Comparison of ENCODE assay signal across 24 cellular contexts in genomic region chr1:41895552-41895951, GRCh38. TPM values are rescaled to one million over a fixed set of nuclear protein-coding genes. Genes with fewer than 3 reads are reported as not detected.
A peak's percentile ranks its signal among the peaks of the same experiment; 100 is the strongest.
DNase-seq lines count a peak whose midpoint lies in the region; ATAC-seq, FAIRE-seq and TF ChIP-seq lines count a peak whose summit lies in the region.
"Had no signal": no experiment of that assay in that cellular context is flagged by ENCODE, and none has a peak within 500 bp of the region (broad histone marks: within the 10 kb centered on the region; RNA-seq: fewer than 3 reads in every experiment).

No MANE protein-coding gene starts in this region.

- TF ChIP-seq RAD21 in K562 (CRISPR knock-in tag; conservative IDR thresholded peaks at IDR 0.05 in 1 of 2, IDR thresholded peaks at IDR 0.05 in 1 of 2) = no peak

- H3K4me3 Mint-ChIP-seq in natural killer cell treated with Interleukin-12 subunit alpha and Interleukin-12 subunit beta and Interleukin-15 and Interleukin-18, amount 100 ng/mL, for 72 hours = peak overlapping the region; percentile 54
- H3K4me3 Mint-ChIP-seq: activated naive CD4-positive, alpha-beta T cell treated with anti-CD3 and anti-CD28 coated beads for 36 hours; HFFc6; neural progenitor cell; T-helper 1 cell treated with Interleukin-12 subunit alpha and Interleukin-12 subunit beta and Interleukin-4 antibody, amounts not matched to agents 30 μg/mL and 1 μg/mL, for 36 hours had no signal

- no peaks in the 10 kb centered on the region for H3K36me3 Mint-ChIP-seq in natural killer cell treated with Interleukin-12 subunit alpha and Interleukin-12 subunit beta and Interleukin-15 and Interleukin-18, amount 100 ng/mL, for 72 hours
- H3K36me3 Mint-ChIP-seq: neural progenitor cell had no signal

- TF ChIP-seq EP300 in K562 (IDR thresholded peaks at IDR 0.05; ENCODE audit: low read length) = 0 out of 2 replicates have a peak, but pooled peaks have one; percentile 33

- peaks cover 77 to 85% of the 10 kb centered on the region in 2 donors for H3K4me1 Mint-ChIP-seq in natural killer cell treated with Interleukin-12 subunit alpha and Interleukin-12 subunit beta and Interleukin-15 and Interleukin-18, amount 100 ng/mL, for 72 hours (ENCODE audit: low read depth in 2 of 2)

- no peaks in the 10 kb centered on the region for H3K27me3 ChIP-seq in DND-41 (ENCODE audit: insufficient read depth, low read length, poor library complexity)
- no peaks in the 10 kb centered on the region for H3K27me3 ChIP-seq in PC-3 (ENCODE audit: low read length)
- H3K27me3 ChIP-seq in K562 (ENCODE audit: control insufficient read depth in 2 of 2, insufficient read depth in 2 of 2, low read length in 2 of 2) = no peaks in the 10 kb centered on the region; a peak in 1 of 5 replicates
- H3K27me3 ChIP-seq: esophagus muscularis mucosa, neural progenitor cell had no signal

- peak overlapping the region; percentile 85 to 87 for H3K27ac Mint-ChIP-seq in natural killer cell treated with Interleukin-12 subunit alpha and Interleukin-12 subunit beta and Interleukin-15 and Interleukin-18, amount 100 ng/mL, for 72 hours
- H3K27ac Mint-ChIP-seq: activated naive CD4-positive, alpha-beta T cell treated with anti-CD3 and anti-CD28 coated beads for 36 hours; HFFc6; neural progenitor cell had no signal

- H4K20me1 ChIP-seq in DND-41 (ENCODE audit: insufficient read depth, low read length) (peaks cover 7% of the 10 kb centered on the region), PC-3 (ENCODE audit: low read length) (no peaks in the 10 kb centered on the region), K562 (replicated peaks; ENCODE audit: control insufficient read depth, insufficient read depth, low read length) (no peaks in the 10 kb centered on the region)

- peaks cover 98% of the 10 kb centered on the region for H3K79me2 ChIP-seq in DND-41 (ENCODE audit: insufficient read depth, low read length)
- peaks cover 91% of the 10 kb centered on the region for H3K79me2 ChIP-seq in PC-3 (ENCODE audit: low read length)
- no peaks in the 10 kb centered on the region for H3K79me2 ChIP-seq in K562 (ENCODE audit: control insufficient read depth, insufficient read depth, low read length)

- H3K27ac ChIP-seq in DND-41 (ENCODE audit: low read length) (peak overlapping the region; percentile 93), PC-3 (ENCODE audit: low read length) (peak overlapping the region; percentile 71), K562 (ENCODE audit: extremely low read depth, low read depth, low read length) (no peak overlapping the region)
- H3K27ac ChIP-seq: esophagus muscularis mucosa, neural progenitor cell, VCaP had no signal

- H2AFZ ChIP-seq in DND-41 (ENCODE audit: low read depth, low read length) (no peak overlapping the region), PC-3 (ENCODE audit: low read length) (no peak overlapping the region), K562 (ENCODE audit: low read depth, low read length) (peak overlapping the region; percentile 75)
- H2AFZ ChIP-seq: neural progenitor cell had no signal

- TF ChIP-seq CTCF in DND-41 (IDR thresholded peaks at IDR 0.05; ENCODE audit: borderline replicate concordance, extremely low read depth, low read length, poor library complexity, severe bottlenecking) (no peak), PC-3 (conservative IDR thresholded peaks at IDR 0.05; ENCODE audit: low read depth, low read length) (no peak), K562 (IDR thresholded peaks at IDR 0.05 in 2 of 3, conservative IDR thresholded peaks at IDR 0.05 in 1 of 3; ENCODE audit: insufficient read depth in 2 of 3, low read depth in 1 of 3, low read length in 3 of 3) (no peak)

- H3K4me3 ChIP-seq in DND-41 (ENCODE audit: low read depth in 1 of 2, low read length in 2 of 2) = 0 out of 4 replicates have a peak overlapping the region, but pooled peaks of 1 of the 2 experiments have one; percentile 41
- H3K4me3 ChIP-seq in PC-3 (ENCODE audit: low read length) = no peak overlapping the region
- no peak overlapping the region for H3K4me3 ChIP-seq in K562
- H3K4me3 ChIP-seq: esophagus muscularis mucosa, neural progenitor cell had no signal

- peak; percentile 23 for DNase-seq in DND-41
- DNase-seq in PC-3 = peak; percentile 63
- DNase-seq in K562 (ENCODE audit: extremely low read depth in 1 of 4, low spot score in 3 of 4) = peak; percentile 29 to 52 (median 46)
- no peak for DNase-seq in natural killer cell treated with Interleukin-12 subunit alpha and Interleukin-12 subunit beta and Interleukin-15 and Interleukin-18, amount 100 ng/mL, for 72 hours (ENCODE audit: low spot score)
- DNase-seq in NCI-H1436 treated with DMSO at 0.1 percent for 48 hours (lab: John Stamatoyannopoulos, UW) = no peak
- DNase-seq in posterior cingulate gyrus = no peak
- DNase-seq: activated naive CD4-positive, alpha-beta T cell treated with anti-CD3 and anti-CD28 coated beads for 36 hours; activated T-cell treated with anti-CD3 and anti-CD28 coated beads, Interleukin-2, amount 50 U/mL, for 1 hour; AML-193; anterior cingulate cortex; Calu3; effector CD4-positive, alpha-beta T cell; HFFc6; NCI-H1417; NCI-H774; SIG-M5; stimulated activated naive CD4-positive, alpha-beta T cell treated with Interleukin-2 at 50 U/mL for 16 hours had no signal

- H3K4me2 ChIP-seq in DND-41 (ENCODE audit: insufficient read depth, low read length) (peak overlapping the region; percentile 57), PC-3 (ENCODE audit: low read length) (peak overlapping the region; percentile 45), K562 (ENCODE audit: insufficient read depth, low read length) (no peak overlapping the region)
- H3K4me2 ChIP-seq: neural progenitor cell had no signal

- in situ Hi-C loops in K562 (cut with MboI) = no loop called here

- BruUV-seq in PC-3 (replicated peaks; lab: Mats Ljungman, UMichigan) (no TSS peak), K562 (replicated peaks; lab: Mats Ljungman, UMichigan) (no TSS peak)

- H3K9me3 ChIP-seq in DND-41 (ENCODE audit: insufficient read depth, low read length, severe bottlenecking) (no peaks in the 10 kb centered on the region), PC-3 (ENCODE audit: low read length) (no peaks in the 10 kb centered on the region), K562 (replicated peaks; ENCODE audit: control insufficient read depth, insufficient read depth, low read depth, low read length) (no peaks in the 10 kb centered on the region)
- H3K9me3 ChIP-seq: esophagus muscularis mucosa had no signal

- H3K9me1 ChIP-seq in K562 (ENCODE audit: control insufficient read depth, insufficient read depth, low read length) = no peaks in the 10 kb centered on the region

- no peaks in the 10 kb centered on the region for H3K9me2 ChIP-seq in PC-3 (replicated peaks; ENCODE audit: low read length)

- intact Hi-C loops in PC-3 (cut with micrococcal nuclease) = no loop called here
- intact Hi-C loops in K562 (cut with micrococcal nuclease) = no loop called here
- intact Hi-C loops in posterior cingulate gyrus (cut with DNase I) = no loop called here

- no peaks in the 10 kb centered on the region for H3F3A ChIP-seq in PC-3 (ENCODE audit: low read length, unreplicated experiment)

- CTCF ChIA-PET in PC-3 (lab: Charles Lee) = no interaction called here
- CTCF ChIA-PET in K562 (lab: Yijun Ruan, JAX; ENCODE audit: low intra/inter-chr PET ratio) = no interaction called here

- no peak for FAIRE-seq in K562 (lab: Jason Lieb, UNC)

- 12% methylated on average over 4 of the region's 4 CpGs for WGBS in K562 (ENCODE audit: insufficient coverage, low coverage, missing lambda C conversion rate)

- H3K36me3 ChIP-seq in DND-41 (ENCODE audit: insufficient read depth, low read length) = peaks cover 15% of the 10 kb centered on the region
- H3K36me3 ChIP-seq in PC-3 (ENCODE audit: low read depth, low read length) = no peaks in the 10 kb centered on the region
- H3K36me3 ChIP-seq in K562 (ENCODE audit: control insufficient read depth, insufficient read depth, low read length) = no peaks in the 10 kb centered on the region
- H3K36me3 ChIP-seq: esophagus muscularis mucosa, neural progenitor cell had no signal

- ATAC-seq in DND-41 (ENCODE audit: insufficient read depth, low read depth) = no peak
- ATAC-seq in PC-3 = peak; percentile 80
- peak; percentile 39; the same call in 2 of the 3 replicates for ATAC-seq in K562
- ATAC-seq in natural killer cell treated with Interleukin-12 subunit alpha and Interleukin-12 subunit beta and Interleukin-15 and Interleukin-18, amount 100 ng/mL, for 72 hours = no peak
- no peak for ATAC-seq in GM18505 (IDR thresholded peaks at IDR 0.05; ENCODE audit: unreplicated experiment)
- ATAC-seq: left lobe of liver had no signal

- TF ChIP-seq POLR2A in K562 (conservative IDR thresholded peaks at IDR 0.05) = no peak
- TF ChIP-seq POLR2A in GM18505 (IDR thresholded peaks at IDR 0.05; ENCODE audit: borderline replicate concordance, extremely low read depth, insufficient read depth, insufficient read length) = no peak

- peaks cover 99% of the 10 kb centered on the region for H3K4me1 ChIP-seq in DND-41 (ENCODE audit: insufficient read depth, low read length)
- peaks cover 44% of the 10 kb centered on the region for H3K4me1 ChIP-seq in PC-3 (ENCODE audit: insufficient read depth, low read length)
- H3K4me1 ChIP-seq in K562 (replicated peaks in 1 of 2; ENCODE audit: control insufficient read depth in 2 of 2, insufficient read depth in 2 of 2, low read length in 2 of 2) = peaks cover 8 to 32% of the 10 kb centered on the region in 2 experiments

- H3K27me3 Mint-ChIP-seq in natural killer cell treated with Interleukin-12 subunit alpha and Interleukin-12 subunit beta and Interleukin-15 and Interleukin-18, amount 100 ng/mL, for 72 hours = no peaks in the 10 kb centered on the region

- POLR2A ChIA-PET in PC-3 (lab: Charles Lee; ENCODE audit: unreplicated experiment) (interaction anchor here (0.7 kb wide), 1 partner anchor 127 kb away, joined by 19 read pairs; no protein-coding TSS in a partner anchor), K562 (lab: Yijun Ruan, JAX) (interaction anchor here (1.1 to 1.5 kb wide), 2 partner anchors 21 to 28 kb away, joined by 3 read pairs; no protein-coding TSS in a partner anchor)

- H3K9ac ChIP-seq in DND-41 (ENCODE audit: low read depth, low read length) (peak overlapping the region; percentile 50), PC-3 (ENCODE audit: low read length) (peak overlapping the region; percentile 37), K562 (ENCODE audit: insufficient read depth in 1 of 2, low read depth in 2 of 2, low read length in 2 of 2) (no peak overlapping the region)
- H3K9ac ChIP-seq: neural progenitor cell had no signal

- H3K9me3 Mint-ChIP-seq in natural killer cell treated with Interleukin-12 subunit alpha and Interleukin-12 subunit beta and Interleukin-15 and Interleukin-18, amount 100 ng/mL, for 72 hours = peaks cover 4% of the 10 kb centered on the region
- H3K9me3 Mint-ChIP-seq: activated naive CD4-positive, alpha-beta T cell treated with anti-CD3 and anti-CD28 coated beads for 36 hours; HFFc6; neural progenitor cell; T-helper 1 cell treated with Interleukin-12 subunit alpha and Interleukin-12 subunit beta and Interleukin-4 antibody, amounts not matched to agents 30 μg/mL and 1 μg/mL, for 36 hours had no signal

RNA-seq across cellular contexts. Expression of gene HIVEP3, which starts 23.2 kb away (rescaled TPM):
- total RNA-seq in PC-3 (2014; rRNA removed) = 8.4 and 9.8 TPM in 2 replicates
- 1.9 and 2.5 TPM in 2 replicates for total RNA-seq in K562 (2011; cell fraction: chromatin; rRNA removed; ENCODE audit: low replicate concordance)
- total RNA-seq in K562 (2011; cell fraction: nucleolus; rRNA removed) = 0.83 and 2.0 TPM in 2 replicates
- total RNA-seq in K562 (2011; cell fraction: nucleoplasm; rRNA removed) = 1.5 and 2.0 TPM in 2 replicates
- 0.09 and 0.16 TPM in 2 replicates for total RNA-seq in K562 (2014; rRNA removed)
- 0.26 and 0.33 TPM in 2 replicates for total RNA-seq in K562 (2014; rRNA removed; fragmentation: Illumina TruSeq; extraction: Trizol)
- 0.11 and 0.23 TPM in 2 replicates for total RNA-seq in K562 (2015; rRNA removed; fragmentation: Illumina TruSeq; extraction: Trizol)
- 0.58 and 0.63 TPM in 2 replicates for total RNA-seq in K562 (2021)
- polyA plus RNA-seq in K562 (2011; rRNA removed) = 0.23 and 0.35 TPM in 2 replicates
- polyA plus RNA-seq in K562 (2011; cell fraction: cytosol; rRNA removed) = 0.28 and 0.54 TPM in 2 replicates
- 0.38 and 0.65 TPM in 2 replicates for polyA plus RNA-seq in K562 (2011; cell fraction: nucleus; rRNA removed)
- 0.43 and 0.93 TPM in 2 replicates for polyA plus RNA-seq in K562 (2012)
- 0.53 and 0.55 TPM in 2 replicates for polyA plus RNA-seq in K562 (2014; fragmentation: Illumina TruSeq; extraction: Trizol)
- polyA plus RNA-seq in K562 (2014; fragmentation: Nextera tagmentation; extraction: Ambion mirVana) = under 1 TPM in 1 of 2 experiments, not detected in 1; 0.11 TPM
- 0.15 and 0.49 TPM in 2 replicates for polyA plus RNA-seq in K562 (2014; rRNA removed)
- 0.45 and 0.74 TPM in 2 replicates for polyA minus RNA-seq in K562 (2011; rRNA and poly(A)+ RNA removed)
- 0.55 TPM in 1 of 2 replicates, not detected in the other for polyA minus RNA-seq in K562 (2011; cell fraction: cytosol; rRNA and poly(A)+ RNA removed)
- 0.11 and 0.40 TPM in 2 replicates for polyA minus RNA-seq in K562 (2011; cell fraction: nucleus; rRNA and poly(A)+ RNA removed)
- 10 to 100 TPM; 17.9 to 32.0 TPM for total RNA-seq in natural killer cell treated with Interleukin-12 subunit alpha and Interleukin-12 subunit beta and Interleukin-15 and Interleukin-18, amount 100 ng/mL, for 72 hours
- total RNA-seq: G401 had no signal

Comparison
In these comparisons a context has a peak if more than half of its experiments do, and no peak if none do; other contexts are left out.
1. ATAC-seq: peak in PC-3 (single experiment) and K562 (single experiment); none in DND-41 (single experiment), natural killer cell treated with Interleukin-12 subunit alpha and Interleukin-12 subunit beta and Interleukin-15 and Interleukin-18, amount 100 ng/mL, for 72 hours (0 of 2) and GM18505 (single experiment).
2. DNase-seq: peak in DND-41 (single experiment), PC-3 (single experiment) and K562 (4 of 4); none in natural killer cell treated with Interleukin-12 subunit alpha and Interleukin-12 subunit beta and Interleukin-15 and Interleukin-18, amount 100 ng/mL, for 72 hours (single experiment), NCI-H1436 treated with DMSO at 0.1 percent for 48 hours (single experiment) and posterior cingulate gyrus (0 of 10).
3. H3K9ac ChIP-seq: peak in DND-41 (single experiment) and PC-3 (single experiment); none in K562 (0 of 2).